8 cellular contexts compared by ENCODE assay signal in genomic region chr11:65274734-65275682, GRCh38. TPM values are rescaled to one million over a fixed set of nuclear protein-coding genes. Genes with fewer than 3 reads are reported as not detected.
DNase-seq lines count a peak whose midpoint lies in the region; ATAC-seq and TF ChIP-seq lines count a peak whose summit lies in the region.

No MANE protein-coding gene starts in this region.

- intact Hi-C loops in activated B cell treated with CpG ODN at 0.5 μM for 24 hours (cut with micrococcal nuclease), result loop anchor here (1.0 kb wide), 3 partner anchors 40 to 235 kb away; no protein-coding TSS in a partner anchor

- ATAC-seq in activated B cell treated with CpG ODN at 0.5 μM for 24 hours (ENCODE audit: low read depth), result peak; percentile 40
- no peak for ATAC-seq in GM18907 (IDR thresholded peaks at IDR 0.05; ENCODE audit: unreplicated experiment)
- no peak for ATAC-seq in HG02973 (IDR thresholded peaks at IDR 0.05; ENCODE audit: unreplicated experiment)

- no peaks in the 10 kb centered on the region for H3K9me3 Mint-ChIP-seq in activated B cell treated with CpG ODN at 0.5 μM for 24 hours
- no peaks in the 10 kb centered on the region for H3K9me3 Mint-ChIP-seq in nephron

- TF ChIP-seq CTCF in AG04449 (IDR thresholded peaks at IDR 0.05; ENCODE audit: insufficient read depth, low read length, missing control alignments) (peak; percentile 69), activated B cell treated with CpG ODN at 0.5 μM for 24 hours (IDR thresholded peaks at IDR 0.05) (no peak), nephron (IDR thresholded peaks at IDR 0.05; ENCODE audit: unreplicated experiment in 3 of 3) (peak; percentile 83 to 88 (median 83))

- H3K27me3 Mint-ChIP-seq in activated B cell treated with CpG ODN at 0.5 μM for 24 hours (no peaks in the 10 kb centered on the region), nephron (ENCODE audit: low read depth) (no peaks in the 10 kb centered on the region)

- no peak overlapping the region for H3K4me3 ChIP-seq in AG04449 (ENCODE audit: low read depth, low read length)

- POLR2A ChIA-PET in AG04449 (lab: Yijun Ruan, JAX), result interaction anchor here (0.6 to 4.7 kb wide), 12 partner anchors 13 to 148 kb away, joined by 3 to 54 read pairs (median 6); partner anchors contain the start of genes CDC42EP2, DPF2, NEAT1 and POLA2
- POLR2A ChIA-PET in activated B cell treated with CpG ODN at 0.5 μM for 24 hours (lab: Charles Lee), result interaction anchor here (0.6 to 1.7 kb wide), 15 partner anchors 13 to 542 kb away, joined by 3 to 15 read pairs (median 6); partner anchors contain the start of genes DPF2, NEAT1 and POLA2

- peaks cover 5% of the 10 kb centered on the region for H3K4me1 Mint-ChIP-seq in activated B cell treated with CpG ODN at 0.5 μM for 24 hours
- H3K4me1 Mint-ChIP-seq in nephron, result peaks cover 36% of the 10 kb centered on the region

- DNase-seq in AG04449 (ENCODE audit: low read depth, low spot score) (peak; percentile 92), EL (peak; percentile 98), NCI-H146 treated with DMSO at 0.1 percent for 48 hours (lab: John Stamatoyannopoulos, UW; ENCODE audit: unreplicated experiment) (peak; percentile 51), activated B cell treated with CpG ODN at 0.5 μM for 24 hours (no peak), fibroblast of the conjunctiva (ENCODE audit: low read depth) (peak; percentile 89)

- peaks cover 60% of the 10 kb centered on the region for H3K36me3 Mint-ChIP-seq in activated B cell treated with CpG ODN at 0.5 μM for 24 hours (ENCODE audit: low read depth)
- peaks cover 25% of the 10 kb centered on the region for H3K36me3 Mint-ChIP-seq in nephron (ENCODE audit: low read depth)

- CTCF ChIA-PET in AG04449 (lab: Yijun Ruan, JAX) (interaction anchor here (0.7 to 52.1 kb wide), 21 partner anchors 10 to 246 kb away, joined by 3 to 1993 read pairs (median 5); partner anchors contain the start of genes CDC42EP2, DPF2, POLA2 and TIGD3), activated B cell treated with CpG ODN at 0.5 μM for 24 hours (lab: Charles Lee) (interaction anchor here (0.6 to 3.6 kb wide), 14 partner anchors 10 to 235 kb away, joined by 3 to 71 read pairs (median 3); partner anchors contain the start of genes CDC42EP2 and DPF2)

- H3K4me3 Mint-ChIP-seq in activated B cell treated with CpG ODN at 0.5 μM for 24 hours (no peak overlapping the region), nephron (no peak overlapping the region)

- H3K27ac Mint-ChIP-seq in activated B cell treated with CpG ODN at 0.5 μM for 24 hours (no peak overlapping the region), nephron (peak overlapping the region; percentile 79 to 87 (median 86))

RNA-seq across cellular contexts. Expression of gene POLA2, which starts 13.2 kb away (rescaled TPM):
- total RNA-seq in activated B cell treated with CpG ODN at 0.5 μM for 24 hours, result 37.1 and 43.4 TPM in 2 replicates

RNA-seq across cellular contexts. Expression of gene CDC42EP2, which starts 39.7 kb away (rescaled TPM):
- 0.18 and 0.83 TPM in 2 replicates for total RNA-seq in activated B cell treated with CpG ODN at 0.5 μM for 24 hours

RNA-seq across cellular contexts. Expression of gene DPF2, which starts 58.6 kb away (rescaled TPM):
- 88.3 and 89.6 TPM in 2 replicates for total RNA-seq in activated B cell treated with CpG ODN at 0.5 μM for 24 hours
